14 cellular contexts compared by ENCODE assay signal in genomic region chr17:9226794-9227135, GRCh38.
A peak's percentile ranks its signal among the peaks of the same experiment; 100 is the strongest.
DNase-seq lines count a peak whose midpoint lies in the region; ATAC-seq, FAIRE-seq and TF ChIP-seq lines count a peak whose summit lies in the region.
"Had no signal": no experiment of that assay in that cellular context is flagged by ENCODE, and none has a peak within 500 bp of the region (broad histone marks: within the 10 kb centered on the region; RNA-seq: fewer than 3 reads in every experiment).

No MANE protein-coding gene starts in this region.

- no peaks in the 10 kb centered on the region for H3K79me2 ChIP-seq in H1 (ENCODE audit: control insufficient read depth in 1 of 2, insufficient read depth in 2 of 2, low read length in 2 of 2)

- H4K91ac ChIP-seq in H1 (replicated peaks; ENCODE audit: insufficient read length, low read length) = peak overlapping the region; percentile 98

- peak; percentile 35 for DNase-seq in stimulated activated CD4-positive, alpha-beta T cell treated with anti-CD3 and anti-CD28 coated beads, Interleukin-15, amount 100 ng/mL, for 24 hours
- DNase-seq in stimulated activated CD4-positive, alpha-beta T cell treated with anti-CD3 and anti-CD28 coated beads, Interleukin-12 subunit alpha, Interleukin-12 subunit beta, amount 100 ng/mL, for 4 hours = no peak
- DNase-seq in RPMI8226 = peak; percentile 33
- DNase-seq in H1 (ENCODE audit: low read depth in 1 of 2, low spot score in 2 of 2) = peak in 1 of 2 experiments; percentile 71
- peak; percentile 82 for DNase-seq in spleen
- no peak for DNase-seq in NCI-H2171 treated with DMSO at 0.1 percent for 48 hours (lab: John Stamatoyannopoulos, UW)
- no peak for DNase-seq in A673 (ENCODE audit: low spot score)
- DNase-seq: activated CD8-positive, alpha-beta memory T cell treated with anti-CD3 and anti-CD28 coated beads, Interleukin-2, amount 50 U/mL, for 4 hours; DMS79; GM23248; substantia nigra; WERI-Rb-1 had no signal

- no peak overlapping the region for H4K8ac ChIP-seq in H1 (ENCODE audit: extremely low read depth, insufficient read depth, low read length)

- intact Hi-C loops in spleen (cut with DNase I; ENCODE audit: low total_unique reads) = no loop called here
- intact Hi-C loops in A673 (cut with micrococcal nuclease; ENCODE audit: unreplicated experiment) = no loop called here

- no peak for FAIRE-seq in H1 (lab: Jason Lieb, UNC)

- H2BK20ac ChIP-seq in H1 (ENCODE audit: low read length) = peak overlapping the region; percentile 89

- H3K56ac ChIP-seq in H1 (replicated peaks; ENCODE audit: insufficient read length, low read depth, low read length) = no peak overlapping the region

- peaks cover 0 to 17% of the 10 kb centered on the region in 2 experiments for H4K20me1 ChIP-seq in H1 (replicated peaks in 1 of 2; ENCODE audit: control insufficient read depth in 1 of 2, insufficient read depth in 2 of 2, low read length in 2 of 2)

- H3K9me3 ChIP-seq in H1 (ENCODE audit: insufficient read depth in 2 of 2, low read depth in 1 of 2, low read length in 1 of 2) = no peaks in the 10 kb centered on the region
- H3K9me3 ChIP-seq in spleen = no peaks in the 10 kb centered on the region
- no peaks in the 10 kb centered on the region for H3K9me3 ChIP-seq in A673 (ENCODE audit: low read depth, low read length, poor library complexity, severe bottlenecking)

- no peak for ATAC-seq in HG02759 (IDR thresholded peaks at IDR 0.05; ENCODE audit: unreplicated experiment)
- ATAC-seq: left lobe of liver had no signal

- peak overlapping the region; percentile 91 for H2AK5ac ChIP-seq in H1 (ENCODE audit: low read depth, low read length)

- H2BK120ac ChIP-seq in H1 (replicated peaks; ENCODE audit: low read depth, low read length) = peak overlapping the region; percentile 31

- H2BK12ac ChIP-seq in H1 (ENCODE audit: low read depth, low read length) = peak overlapping the region; percentile 40

- no peak overlapping the region for H3K23ac ChIP-seq in H1 (ENCODE audit: insufficient read length)

- peaks cover 12% of the 10 kb centered on the region for H3K23me2 ChIP-seq in H1 (ENCODE audit: low read depth, low read length)

- H3K79me1 ChIP-seq in H1 (ENCODE audit: low read depth, low read length) = no peaks in the 10 kb centered on the region

- H3K4ac ChIP-seq in H1 (replicated peaks; ENCODE audit: insufficient read length, low read depth, low read length) = peak overlapping the region; percentile 99

- no peak overlapping the region for H3K9ac ChIP-seq in H1 (replicated peaks in 1 of 4; ENCODE audit: extremely low read depth in 1 of 4, low read depth in 3 of 4, low read length in 3 of 4)
- H3K9ac ChIP-seq: GM23248 had no signal

- H3K4me3 ChIP-seq in H1 (ENCODE audit: extremely low read depth in 1 of 4, insufficient read depth in 2 of 4, low read depth in 3 of 4, low read length in 4 of 4) = no peak overlapping the region
- no peak overlapping the region for H3K4me3 ChIP-seq in spleen
- no peak overlapping the region for H3K4me3 ChIP-seq in A673 (ENCODE audit: low read depth, low read length, poor library complexity, severe bottlenecking)
- H3K4me3 ChIP-seq: GM23248 had no signal

- peak overlapping the region; percentile 3 for H2BK15ac ChIP-seq in H1 (ENCODE audit: low read length)

- no peak for TF ChIP-seq POLR2A in H1 (IDR thresholded peaks at IDR 0.05; ENCODE audit: control extremely low read depth in 1 of 2, low read depth in 2 of 2, low read length in 2 of 2)
- no peak for TF ChIP-seq POLR2A in spleen (IDR thresholded peaks at IDR 0.05)

- no peak for TF ChIP-seq EP300 in H1 (IDR thresholded peaks at IDR 0.05; ENCODE audit: borderline replicate concordance in 1 of 2, low read depth in 2 of 2, low read length in 2 of 2)

- WGBS in H1 (ENCODE audit: extremely low coverage in 1 of 2, insufficient coverage in 1 of 2, insufficient read length in 1 of 2, insufficient replicate concordance in 2 of 2, low coverage in 1 of 2, low lambda C conversion rate in 2 of 2, missing lambda C conversion rate in 1 of 2), 2 experiments = 61% methylated on average over 11 of the region's 14 CpGs; no CpG with 5 or more reads in 1 of the 2 experiments
- 47 to 60% (median 58%) methylated on average over 13 to 14 of the region's 14 CpGs for WGBS in spleen, 5 donors

- H3K27ac ChIP-seq in H1 (ENCODE audit: low read depth, low read length) = no peak overlapping the region
- no peak overlapping the region for H3K27ac ChIP-seq in spleen
- no peak overlapping the region for H3K27ac ChIP-seq in A673 (ENCODE audit: low read depth, low read length, poor library complexity, severe bottlenecking)
- H3K27ac ChIP-seq: GM23248, WERI-Rb-1 had no signal

- H3K36me3 ChIP-seq in H1 (ENCODE audit: control insufficient read depth in 2 of 4, insufficient read depth in 4 of 4, low read length in 3 of 4) (peaks cover 0 to 6% (median 0%) of the 10 kb centered on the region in 4 experiments; a peak in 1 of 8 replicates), spleen (no peaks in the 10 kb centered on the region), A673 (ENCODE audit: insufficient read depth, low read length, poor library complexity, severe bottlenecking) (no peaks in the 10 kb centered on the region)
- H3K36me3 ChIP-seq: WERI-Rb-1 had no signal

- H2BK5ac ChIP-seq in H1 (ENCODE audit: low read depth, low read length) = peak overlapping the region; percentile 63; the same call in 1 of the 2 replicates

- no peak for TF ChIP-seq RAD21 in H1 (IDR thresholded peaks at IDR 0.05 in 1 of 2, conservative IDR thresholded peaks at IDR 0.05 in 1 of 2; ENCODE audit: low read depth in 2 of 2, low read length in 2 of 2)

- CTCF ChIA-PET in H1 (lab: Charles Lee; ENCODE audit: partially characterized antibody) (interaction anchor here (1.3 kb wide), 1 partner anchor 65 kb away, joined by 3 read pairs; no protein-coding TSS in a partner anchor), A673 (lab: Charles Lee) (no interaction called here)

- H3K27me3 ChIP-seq in H1 (replicated peaks in 1 of 4; ENCODE audit: control insufficient read depth in 3 of 4, extremely low read depth in 1 of 4, insufficient read depth in 3 of 4, low read length in 3 of 4) (peaks cover 0 to 2% (median 0%) of the 10 kb centered on the region in 4 experiments; a peak in 2 of 7 replicates), spleen (replicated peaks in 1 of 7) (peaks cover 0 to 36% (median 0%) of the 10 kb centered on the region in 7 donors), A673 (replicated peaks; ENCODE audit: insufficient read depth, low read depth, low read length, poor library complexity) (no peaks in the 10 kb centered on the region)

- TF ChIP-seq CTCF in H1 (IDR thresholded peaks at IDR 0.05; ENCODE audit: control extremely low read depth in 1 of 3, insufficient read depth in 1 of 3, low read depth in 1 of 3, low read length in 3 of 3) (no peak), spleen (IDR thresholded peaks at IDR 0.05 in 8 of 11, conservative IDR thresholded peaks at IDR 0.05 in 3 of 11) (no peak), A673 (conservative IDR thresholded peaks at IDR 0.05; ENCODE audit: low read depth, low read length) (no peak)

- H4K5ac ChIP-seq in H1 (ENCODE audit: insufficient read length, low read depth, low read length) = peak overlapping the region; percentile 19

- no TSS peak for BruUV-seq in A673 (replicated peaks; lab: Mats Ljungman, UMichigan)

- H3K4me1 ChIP-seq in H1 (replicated peaks in 1 of 4; ENCODE audit: control insufficient read depth in 3 of 4, insufficient read depth in 4 of 4, low read length in 3 of 4) = peaks cover 0 to 15% (median 7%) of the 10 kb centered on the region in 4 experiments; a peak in 6 of 7 replicates
- peaks cover 0 to 3% (median 0%) of the 10 kb centered on the region in 6 donors for H3K4me1 ChIP-seq in spleen
- no peaks in the 10 kb centered on the region for H3K4me1 ChIP-seq in A673 (ENCODE audit: insufficient read depth, low read length, poor library complexity, severe bottlenecking)

- H3K14ac ChIP-seq in H1 (ENCODE audit: insufficient read length) = peak overlapping the region; percentile 92

- H2AFZ ChIP-seq in H1 (ENCODE audit: low read length) = no peak overlapping the region
- H2AFZ ChIP-seq: GM23248 had no signal

- H3K18ac ChIP-seq in H1 (ENCODE audit: extremely low read depth, low read length) = peak overlapping the region; percentile 60

- POLR2A ChIA-PET in H1 (lab: Charles Lee; ENCODE audit: partially characterized antibody) = interaction anchor here (1.0 to 1.2 kb wide), 2 partner anchors 9 to 10 kb away, joined by 3 read pairs; no protein-coding TSS in a partner anchor
- POLR2A ChIA-PET in A673 (lab: Charles Lee; ENCODE audit: low non-redundant PET) = no interaction called here

- H3K4me2 ChIP-seq in H1 (ENCODE audit: insufficient read depth in 1 of 2, low read depth in 2 of 2, low read length in 2 of 2) = no peak overlapping the region

TF ChIP-seq in H1, 55 proteins besides CTCF, POLR2A, EP300 and RAD21:
- peak; percentile 47; the same call in 1 of the 2 replicates for TF ChIP-seq MAX (IDR thresholded peaks at IDR 0.05)
- no peak for TF ChIP-seq ATF3 (IDR thresholded peaks at IDR 0.05; ENCODE audit: insufficient read depth, low read depth, low read length)
- TF ChIP-seq TEAD4 (IDR thresholded peaks at IDR 0.05; ENCODE audit: low read depth, low read length) = no peak

Comparison
In these comparisons a context has a peak if more than half of its experiments do, and no peak if none do; other contexts are left out.
1. DNase-seq: peak in stimulated activated CD4-positive, alpha-beta T cell treated with anti-CD3 and anti-CD28 coated beads, Interleukin-15, amount 100 ng/mL, for 24 hours (single experiment), RPMI8226 (single experiment) and spleen (single experiment); none in stimulated activated CD4-positive, alpha-beta T cell treated with anti-CD3 and anti-CD28 coated beads, Interleukin-12 subunit alpha, Interleukin-12 subunit beta, amount 100 ng/mL, for 4 hours (single experiment), NCI-H2171 treated with DMSO at 0.1 percent for 48 hours (single experiment) and A673 (single experiment).